ENCODE assay signal across 25 cellular contexts in the genomic region with DNA sequence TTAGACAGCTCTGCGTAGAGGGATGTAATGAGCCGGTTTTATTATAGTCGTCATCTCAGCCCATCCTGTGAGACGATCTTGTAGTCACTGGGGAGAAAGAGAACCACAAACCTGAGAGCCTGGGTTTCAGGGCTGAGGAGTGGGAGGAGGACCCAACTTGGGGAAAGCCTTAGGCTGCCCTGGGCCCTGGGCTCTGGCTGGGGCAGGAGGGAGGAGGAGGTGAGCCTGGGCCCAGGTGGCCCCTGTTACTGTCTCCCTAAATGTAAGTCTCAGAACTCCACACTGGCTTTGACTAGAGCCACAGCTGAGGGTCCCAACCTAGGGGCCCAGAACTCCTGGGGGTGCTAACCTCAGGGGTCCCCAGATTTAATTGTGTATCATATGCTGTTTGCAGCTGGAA.
"Had no signal": no experiment of that assay in that cellular context is flagged by ENCODE, and none has a peak within 500 bp of the region (broad histone marks: within the 10 kb centered on the region; RNA-seq: fewer than 3 reads in every experiment).

No MANE protein-coding gene starts in this region.

- H3K27ac ChIP-seq: adrenal gland, breast epithelium, SK-N-MC, VCaP had no signal

- H3K36me3 ChIP-seq: adrenal gland, breast epithelium had no signal

- DNase-seq: activated CD4-positive, alpha-beta memory T cell treated with anti-CD3 and anti-CD28 coated beads, Interleukin-2, amount 10 ng/mL, durations not matched to agents 7 days and 5 days; activated CD4-positive, alpha-beta T cell treated with anti-CD3 and anti-CD28 coated beads for 36 hours; activated CD4-positive, alpha-beta T cell treated with anti-CD3 and anti-CD28 coated beads, Interleukin-2, amount 50 U/mL, for 1 hour; activated CD4-positive, CD25-positive, alpha-beta regulatory T cell; activated gamma-delta T cell treated with Interleukin-2 at 50 U/mL for 16 hours; activated naive CD4-positive, alpha-beta T cell treated with anti-CD3 and anti-CD28 coated beads, Interleukin-2, amount 50 U/mL, for 16 hours; activated naive CD8-positive, alpha-beta T cell treated with anti-CD3 and anti-CD28 coated beads, Interleukin-2, amount 10 ng/mL, durations not matched to agents 7 days and 5 days; activated T-cell treated with anti-CD3 and anti-CD28 coated beads, Interleukin-2, amount 50 U/mL, for 72 hours; anterior cingulate cortex; caudate nucleus; KG1; NCI-H1092; NCI-H1417; NCI-H1694; NCI-H2029; NCI-H2107; NCI-H2171 treated with DMSO at 0.1 percent for 48 hours; NCI-H226; NCI-H526; T-helper 1 cell had no signal

- H3K4me3 ChIP-seq: adrenal gland, breast epithelium, SK-N-MC had no signal

- H3K9me3 ChIP-seq: adrenal gland, breast epithelium had no signal

- H3K27me3 ChIP-seq: adrenal gland, breast epithelium had no signal

- H3K4me1 ChIP-seq: adrenal gland, breast epithelium had no signal

- ATAC-seq: activated CD4-positive, alpha-beta T cell treated with anti-CD3 and anti-CD28 coated beads for 36 hours; activated T-cell treated with anti-CD3 and anti-CD28 coated beads, Interleukin-2, amount 50 U/mL, for 72 hours; Right ventricle myocardium inferior had no signal
